Comparison of ENCODE assay signal across 18 cellular contexts in the genomic region with DNA sequence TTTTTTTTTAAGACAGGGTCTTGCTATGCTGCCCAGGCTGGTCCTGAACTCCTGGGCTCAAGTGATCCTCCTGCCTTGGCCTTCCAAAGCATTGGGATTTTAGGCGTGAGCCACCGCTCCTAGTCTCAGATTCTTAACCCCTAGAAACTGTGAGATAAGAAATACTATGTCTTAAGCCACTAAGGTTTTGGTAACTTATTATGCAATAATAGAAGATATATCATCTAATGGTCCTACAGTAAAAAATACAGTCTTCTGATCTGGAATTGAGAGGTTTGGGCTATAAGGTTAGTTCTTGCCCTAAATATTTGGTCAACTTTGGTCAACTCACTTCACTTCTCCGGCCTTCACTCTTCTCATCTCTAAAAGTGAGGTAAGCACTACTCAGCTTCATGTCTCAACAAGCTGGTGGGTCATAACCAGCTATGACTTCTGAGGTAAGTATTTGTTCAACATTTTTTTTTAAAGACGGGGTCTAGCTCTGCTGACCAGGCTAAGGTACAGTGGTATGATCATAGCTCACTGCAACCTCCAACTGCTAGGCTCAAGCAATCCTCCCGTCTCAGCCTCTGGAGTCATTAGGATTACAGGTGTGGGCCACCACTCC. TPM values are rescaled to one million over a fixed set of nuclear protein-coding genes. Genes with fewer than 3 reads are reported as not detected.
DNase-seq lines count a peak whose midpoint lies in the region; ATAC-seq, FAIRE-seq and TF ChIP-seq lines count a peak whose summit lies in the region.
"Had no signal": no experiment of that assay in that cellular context is flagged by ENCODE, and none has a peak within 500 bp of the region (broad histone marks: within the 10 kb centered on the region; RNA-seq: fewer than 3 reads in every experiment).

No MANE protein-coding gene starts in this region.

- H3K4me3 ChIP-seq in RWPE2 (ENCODE audit: severe bottlenecking): no peak overlapping the region
- H3K4me3 ChIP-seq in bronchial epithelial cell (ENCODE audit: low read depth, low read length): no peak overlapping the region
- H3K4me3 ChIP-seq in body of pancreas: no peak overlapping the region
- H3K4me3 ChIP-seq: BLaER1 treated with 17β-estradiol and CSF1 and Interleukin-3, amounts not matched to agents 10 nM and 100 nM had no signal

- no peaks in the 10 kb centered on the region for H3K9me3 Mint-ChIP-seq in activated naive CD4-positive, alpha-beta T cell treated with anti-CD3 and anti-CD28 coated beads, Interleukin-2, amount 50 U/mL, for 24 hours
- no peaks in the 10 kb centered on the region for H3K9me3 Mint-ChIP-seq in stimulated activated memory B cell treated with anti-CD40 and anti-IgM and Interleukin-4, amounts not matched to agents 10 μg/mL and 1 μg/mL and 100 μg/mL, for 72 hours
- H3K9me3 Mint-ChIP-seq: CD4-positive, CD25-positive, alpha-beta regulatory T cell; HFFc6 had no signal

- H3K27me3 Mint-ChIP-seq in activated naive CD4-positive, alpha-beta T cell treated with anti-CD3 and anti-CD28 coated beads, Interleukin-2, amount 50 U/mL, for 24 hours: no peaks in the 10 kb centered on the region
- H3K27me3 Mint-ChIP-seq in stimulated activated memory B cell treated with anti-CD40 and anti-IgM and Interleukin-4, amounts not matched to agents 10 μg/mL and 1 μg/mL and 100 μg/mL, for 72 hours: no peaks in the 10 kb centered on the region
- H3K27me3 Mint-ChIP-seq: CD4-positive, CD25-positive, alpha-beta regulatory T cell had no signal

- TF ChIP-seq CTCF in RWPE2 (IDR thresholded peaks at IDR 0.05; ENCODE audit: poor library complexity, severe bottlenecking): no peak
- TF ChIP-seq CTCF in bronchial epithelial cell (IDR thresholded peaks at IDR 0.05; ENCODE audit: insufficient read depth, low read length, severe bottlenecking): no peak
- TF ChIP-seq CTCF in body of pancreas (IDR thresholded peaks at IDR 0.05): no peak

- H3K27ac ChIP-seq in RWPE2 (ENCODE audit: poor library complexity, severe bottlenecking) (no peak overlapping the region), body of pancreas (no peak overlapping the region)
- H3K27ac ChIP-seq: BLaER1 treated with 17β-estradiol and CSF1 and Interleukin-3, amounts not matched to agents 10 nM and 100 nM had no signal

- no peaks in the 10 kb centered on the region for H3K4me1 Mint-ChIP-seq in activated naive CD4-positive, alpha-beta T cell treated with anti-CD3 and anti-CD28 coated beads, Interleukin-2, amount 50 U/mL, for 24 hours
- H3K4me1 Mint-ChIP-seq in stimulated activated memory B cell treated with anti-CD40 and anti-IgM and Interleukin-4, amounts not matched to agents 10 μg/mL and 1 μg/mL and 100 μg/mL, for 72 hours: no peaks in the 10 kb centered on the region

- peak overlapping the region; percentile 31 for H3K27ac Mint-ChIP-seq in activated naive CD4-positive, alpha-beta T cell treated with anti-CD3 and anti-CD28 coated beads, Interleukin-2, amount 50 U/mL, for 24 hours
- H3K27ac Mint-ChIP-seq in stimulated activated memory B cell treated with anti-CD40 and anti-IgM and Interleukin-4, amounts not matched to agents 10 μg/mL and 1 μg/mL and 100 μg/mL, for 72 hours: peak overlapping the region; percentile 42
- H3K27ac Mint-ChIP-seq: HFFc6 had no signal

- no peaks in the 10 kb centered on the region for H3K4me1 ChIP-seq in RWPE2 (ENCODE audit: insufficient read depth, poor library complexity, severe bottlenecking)
- no peaks in the 10 kb centered on the region for H3K4me1 ChIP-seq in body of pancreas

- no peak overlapping the region for H3K4me3 Mint-ChIP-seq in activated naive CD4-positive, alpha-beta T cell treated with anti-CD3 and anti-CD28 coated beads, Interleukin-2, amount 50 U/mL, for 24 hours
- no peak overlapping the region for H3K4me3 Mint-ChIP-seq in stimulated activated memory B cell treated with anti-CD40 and anti-IgM and Interleukin-4, amounts not matched to agents 10 μg/mL and 1 μg/mL and 100 μg/mL, for 72 hours
- H3K4me3 Mint-ChIP-seq: CD4-positive, CD25-positive, alpha-beta regulatory T cell; HFFc6 had no signal

- DNase-seq in activated naive CD4-positive, alpha-beta T cell treated with anti-CD3 and anti-CD28 coated beads, Interleukin-2, amount 50 U/mL, for 16 hours: no peak
- DNase-seq in RWPE2 (ENCODE audit: low spot score) (no peak), bronchial epithelial cell (ENCODE audit: low read depth) (peak; percentile 67), DMS79 treated with DMSO at 0.1 percent for 48 hours (lab: John Stamatoyannopoulos, UW) (no peak), occipital lobe (lab: John Stamatoyannopoulos, UW) (no peak), body of pancreas (no peak)
- DNase-seq: ACHN; CD4-positive, CD25-positive, alpha-beta regulatory T cell; DMS53; HCEC 1CT; HFFc6 had no signal

- intact Hi-C loops in body of pancreas (cut with DNase I): no loop called here

- no peak for TF ChIP-seq POLR2A in body of pancreas (IDR thresholded peaks at IDR 0.05)

- H3K9me3 ChIP-seq in RWPE2 (ENCODE audit: severe bottlenecking) (no peaks in the 10 kb centered on the region), body of pancreas (no peaks in the 10 kb centered on the region)

- peaks cover 20% of the 10 kb centered on the region for H3K36me3 Mint-ChIP-seq in activated naive CD4-positive, alpha-beta T cell treated with anti-CD3 and anti-CD28 coated beads, Interleukin-2, amount 50 U/mL, for 24 hours
- peaks cover 67% of the 10 kb centered on the region for H3K36me3 Mint-ChIP-seq in stimulated activated memory B cell treated with anti-CD40 and anti-IgM and Interleukin-4, amounts not matched to agents 10 μg/mL and 1 μg/mL and 100 μg/mL, for 72 hours

- WGBS in body of pancreas, 2 donors: 95 to 96% methylated on average over 5 of the region's 5 CpGs

- ATAC-seq in RWPE2 (ENCODE audit: low read depth) (peak; percentile 45; the same call in 1 of the 3 replicates), body of pancreas (no peak)
- no peak for ATAC-seq in stimulated activated memory B cell treated with anti-CD40 and anti-IgM and Interleukin-4, amounts not matched to agents 10 μg/mL and 1 μg/mL and 100 μg/mL, for 72 hours

- H3K27me3 ChIP-seq in RWPE2 (ENCODE audit: insufficient read depth, poor library complexity, severe bottlenecking) (no peaks in the 10 kb centered on the region), bronchial epithelial cell (ENCODE audit: control insufficient read depth, insufficient read depth, low read length) (no peaks in the 10 kb centered on the region), body of pancreas (no peaks in the 10 kb centered on the region)
- H3K27me3 ChIP-seq: BLaER1 treated with 17β-estradiol and CSF1 and Interleukin-3, amounts not matched to agents 10 nM and 100 nM had no signal

- no peak for FAIRE-seq in bronchial epithelial cell (lab: Jason Lieb, UNC)
- FAIRE-seq: HTR-8/SVneo had no signal

- H3K36me3 ChIP-seq in RWPE2 (ENCODE audit: low read depth) (peaks cover 9% of the 10 kb centered on the region), bronchial epithelial cell (ENCODE audit: control insufficient read depth, insufficient read depth, low read length) (no peaks in the 10 kb centered on the region), body of pancreas (replicated peaks in 1 of 2; ENCODE audit: insufficient read depth in 1 of 2, low read depth in 2 of 2) (peaks cover 0 to 4% of the 10 kb centered on the region in 2 donors)

RNA-seq across cellular contexts. Expression of a gene that starts 14.7 kb away (rescaled TPM):
- 1.4 and 2.4 TPM in 2 replicates for total RNA-seq in bronchial epithelial cell
- 8.6 TPM for total RNA-seq in occipital lobe
- 10 to 100 TPM in 1 of 2 donors, 1 to 10 TPM in 1; 3.4 to 16.2 TPM for total RNA-seq in body of pancreas

RNA-seq across cellular contexts. Expression of a gene that starts 16.5 kb away (rescaled TPM):
- total RNA-seq in bronchial epithelial cell (not detected in 2 replicates), occipital lobe (not detected), body of pancreas (not detected)
- total RNA-seq: A172; CD4-positive, CD25-positive, alpha-beta regulatory T cell; Daoy; HFFc6 had no signal

RNA-seq across cellular contexts. Expression of a gene that starts 37.2 kb away (rescaled TPM):
- 10.2 and 32.4 TPM in 2 replicates for total RNA-seq in bronchial epithelial cell
- total RNA-seq in occipital lobe: 22.8 TPM
- 10 to 100 TPM; 12.9 to 17.9 TPM for total RNA-seq in body of pancreas

RNA-seq across cellular contexts. Expression of a gene that starts 41.4 kb away (rescaled TPM):
- 8.4 and 20.1 TPM in 2 replicates for total RNA-seq in bronchial epithelial cell
- 7.8 TPM for total RNA-seq in occipital lobe
- total RNA-seq in body of pancreas: 10 to 100 TPM; 11.9 to 17.8 TPM

RNA-seq across cellular contexts. Expression of a gene that starts 42.7 kb away (rescaled TPM):
- total RNA-seq in bronchial epithelial cell (not detected in 2 replicates), occipital lobe (0.31 TPM), body of pancreas (not detected)
- total RNA-seq: A172, Daoy, H4, HFFc6 had no signal
